ENCODE assay signal across 8 cellular contexts in genomic region chr20:62364911-62365736, GRCh38. TPM values are rescaled to one million over a fixed set of nuclear protein-coding genes. Genes with fewer than 3 reads are reported as not detected.
DNase-seq lines count a peak whose midpoint lies in the region; ATAC-seq and TF ChIP-seq lines count a peak whose summit lies in the region.

No MANE protein-coding gene starts in this region.

- intact Hi-C loops in esophagus muscularis mucosa (cut with DNase I), result no loop called here

- no peak for TF ChIP-seq CTCF in esophagus muscularis mucosa (IDR thresholded peaks at IDR 0.05)

- no peaks in the 10 kb centered on the region for H3K36me3 Mint-ChIP-seq in activated naive CD8-positive, alpha-beta T cell
- no peaks in the 10 kb centered on the region for H3K36me3 Mint-ChIP-seq in activated naive CD8-positive, alpha-beta T cell treated with anti-CD3 and anti-CD28 coated beads for 36 hours
- H3K36me3 Mint-ChIP-seq in naive B cell, result no peaks in the 10 kb centered on the region

- H3K4me1 ChIP-seq in esophagus muscularis mucosa, result peaks cover 84 to 97% (median 94%) of the 10 kb centered on the region in 4 donors

- no peak overlapping the region for H3K27ac Mint-ChIP-seq in activated naive CD8-positive, alpha-beta T cell
- H3K27ac Mint-ChIP-seq in activated naive CD8-positive, alpha-beta T cell treated with anti-CD3 and anti-CD28 coated beads for 36 hours, result no peak overlapping the region
- H3K27ac Mint-ChIP-seq in naive B cell, result peak overlapping the region in 1 of 6 donors; percentile 39

- no peaks in the 10 kb centered on the region for H3K27me3 ChIP-seq in esophagus muscularis mucosa

- H3K4me3 ChIP-seq in esophagus muscularis mucosa, result peak overlapping the region; percentile 72 to 96 (median 88)

- DNase-seq in activated naive CD8-positive, alpha-beta T cell treated with anti-CD3 and anti-CD28 coated beads for 36 hours, result no peak
- DNase-seq in esophagus muscularis mucosa (ENCODE audit: extremely low spot score) (no peak), naive B cell (no peak), GF-D8 (lab: John Stamatoyannopoulos, UW) (no peak), NCI-H146 treated with DMSO at 0.1 percent for 48 hours (lab: John Stamatoyannopoulos, UW; ENCODE audit: unreplicated experiment) (no peak)

- no peak for TF ChIP-seq EP300 in esophagus muscularis mucosa (IDR thresholded peaks at IDR 0.05)

- WGBS in esophagus muscularis mucosa, result 49% methylated on average over 15 of the region's 27 CpGs

- H3K9me3 Mint-ChIP-seq in activated naive CD8-positive, alpha-beta T cell (ENCODE audit: low read depth), result no peaks in the 10 kb centered on the region
- no peaks in the 10 kb centered on the region for H3K9me3 Mint-ChIP-seq in activated naive CD8-positive, alpha-beta T cell treated with anti-CD3 and anti-CD28 coated beads for 36 hours
- no peaks in the 10 kb centered on the region for H3K9me3 Mint-ChIP-seq in naive B cell

- H3K4me3 Mint-ChIP-seq in activated naive CD8-positive, alpha-beta T cell, result peak overlapping the region; percentile 57
- no peak overlapping the region for H3K4me3 Mint-ChIP-seq in activated naive CD8-positive, alpha-beta T cell treated with anti-CD3 and anti-CD28 coated beads for 36 hours
- H3K4me3 Mint-ChIP-seq in naive B cell, result peak overlapping the region; percentile 16 to 87 (median 70)

- peaks cover 0 to 14% (median 9%) of the 10 kb centered on the region in 4 donors for H3K36me3 ChIP-seq in esophagus muscularis mucosa

- peak overlapping the region; percentile 93 to 97 (median 94) for H3K27ac ChIP-seq in esophagus muscularis mucosa (replicated peaks in 1 of 4)

- H3K27me3 Mint-ChIP-seq in activated naive CD8-positive, alpha-beta T cell, result peaks cover 2% of the 10 kb centered on the region
- H3K27me3 Mint-ChIP-seq in activated naive CD8-positive, alpha-beta T cell treated with anti-CD3 and anti-CD28 coated beads for 36 hours, result peaks cover 53% of the 10 kb centered on the region
- H3K27me3 Mint-ChIP-seq in naive B cell, result peaks cover 0 to 14% (median 4%) of the 10 kb centered on the region in 3 donors

- no peak for TF ChIP-seq POLR2A in esophagus muscularis mucosa (IDR thresholded peaks at IDR 0.05; ENCODE audit: low read depth)

- H3K9me3 ChIP-seq in esophagus muscularis mucosa, result no peaks in the 10 kb centered on the region

- peaks cover 6% of the 10 kb centered on the region for H3K4me1 Mint-ChIP-seq in activated naive CD8-positive, alpha-beta T cell (ENCODE audit: low read depth)
- peaks cover 5% of the 10 kb centered on the region for H3K4me1 Mint-ChIP-seq in activated naive CD8-positive, alpha-beta T cell treated with anti-CD3 and anti-CD28 coated beads for 36 hours
- H3K4me1 Mint-ChIP-seq in naive B cell, result peaks cover 15 to 37% (median 25%) of the 10 kb centered on the region in 3 donors

- ATAC-seq in naive B cell (ENCODE audit: low read depth in 2 of 2), result no peak
- no peak for ATAC-seq in GM21723 (IDR thresholded peaks at IDR 0.05; ENCODE audit: unreplicated experiment)
- no peak for ATAC-seq in GM19452 (IDR thresholded peaks at IDR 0.05; ENCODE audit: unreplicated experiment)

RNA-seq across cellular contexts. Expression of gene LAMA5, which starts 2.0 kb away (rescaled TPM):
- total RNA-seq in activated naive CD8-positive, alpha-beta T cell treated with anti-CD3 and anti-CD28 coated beads for 36 hours, result under 1 TPM; 0.38 to 0.91 TPM
- total RNA-seq in esophagus muscularis mucosa, result 100 to 1,000 TPM in 3 of 4 donors, 10 to 100 TPM in 1; 70.1 to 257 (median 150) TPM
- polyA plus RNA-seq in naive B cell (ENCODE audit: low read depth in 6 of 6), result 10 to 100 TPM in 1 of 6 donors, 1 to 10 TPM in 4, under 1 TPM in 1; 0.50 to 11.9 (median 6.1) TPM

RNA-seq across cellular contexts. Expression of gene RPS21, which starts 21.8 kb away (rescaled TPM):
- 1,000 to 10,000 TPM; 2,242 to 2,482 TPM for total RNA-seq in activated naive CD8-positive, alpha-beta T cell treated with anti-CD3 and anti-CD28 coated beads for 36 hours
- total RNA-seq in esophagus muscularis mucosa, result 1,000 to 10,000 TPM in 2 of 4 donors, 100 to 1,000 TPM in 2; 581 to 2,787 (median 1,391) TPM
- 1,000 to 10,000 TPM; 1,712 to 3,127 (median 2,557) TPM for polyA plus RNA-seq in naive B cell (ENCODE audit: low read depth in 6 of 6)

RNA-seq across cellular contexts. Expression of gene CABLES2, which starts 42.0 kb away (rescaled TPM):
- total RNA-seq in activated naive CD8-positive, alpha-beta T cell treated with anti-CD3 and anti-CD28 coated beads for 36 hours, result 1 to 10 TPM; 4.9 to 5.3 TPM
- 1 to 10 TPM; 2.0 to 6.9 (median 4.1) TPM for total RNA-seq in esophagus muscularis mucosa
- polyA plus RNA-seq in naive B cell (ENCODE audit: low read depth in 6 of 6), result 1 to 10 TPM in 4 of 6 donors, under 1 TPM in 1, not detected in 1; 1.00 to 3.3 (median 1.2) TPM

Comparison
In these comparisons a context has a peak if more than half of its experiments do, and no peak if none do; other contexts are left out.
1. RNA of gene LAMA5, which starts 2.0 kb away (total RNA-seq): 70.1 to 257 TPM in esophagus muscularis mucosa; 0.38 to 0.91 TPM in activated naive CD8-positive, alpha-beta T cell treated with anti-CD3 and anti-CD28 coated beads for 36 hours; every median in the first group is over 10 times any median in the second.